Comparison of ENCODE assay signal across 22 cellular contexts in genomic region chr20:12829121-12829520, GRCh38.
"Had no signal": no experiment of that assay in that cellular context is flagged by ENCODE, and none has a peak within 500 bp of the region (broad histone marks: within the 10 kb centered on the region; RNA-seq: fewer than 3 reads in every experiment).

No MANE protein-coding gene starts in this region.

- ATAC-seq: naive thymus-derived CD4-positive, alpha-beta T cell; natural killer cell treated with Interleukin-12 subunit alpha and Interleukin-12 subunit beta and Interleukin-15 and Interleukin-18, amount 100 ng/mL, for 72 hours; right cardiac atrium; sciatic nerve; stimulated activated naive B cell treated with anti-CD40 and anti-IgM and Interleukin-4, amounts not matched to agents 10 μg/mL and 1 μg/mL and 100 μg/mL, for 72 hours; stimulated activated naive CD8-positive, alpha-beta T cell treated with anti-CD3 and anti-CD28 coated beads, Interleukin-15, Interleukin-2, amounts not matched to agents 100 U/mL and 50 U/mL, for 24 hours had no signal

- DNase-seq: hypothalamus; immature natural killer cell; islet precursor cell; left ventricle myocardium inferior; mesendoderm; naive thymus-derived CD4-positive, alpha-beta T cell; ovary; retina; right cardiac atrium; stimulated activated CD4-positive, alpha-beta T cell treated with anti-CD3 and anti-CD28 coated beads, Interleukin-12 subunit alpha, Interleukin-12 subunit beta, amount 100 ng/mL, for 4 hours; stimulated activated CD4-positive, alpha-beta T cell treated with anti-CD3 and anti-CD28 coated beads, Interleukin-15, amount 100 ng/mL, for 24 hours; stimulated activated CD4-positive, alpha-beta T cell treated with anti-CD3 and anti-CD28 coated beads, Interleukin-2, amount 100 ng/mL, for 24 hours; stimulated activated CD4-positive, alpha-beta T cell treated with anti-CD3 and anti-CD28 coated beads, Interleukin-4, amount 100 ng/mL, for 1 hour; stimulated activated naive B cell treated with anti-CD40 and anti-IgM and Interleukin-4, amounts not matched to agents 10 μg/mL and 1 μg/mL and 100 μg/mL, for 72 hours; stimulated activated naive CD8-positive, alpha-beta T cell treated with anti-CD3 and anti-CD28 coated beads, Interleukin-15, Interleukin-2, amounts not matched to agents 100 U/mL and 50 U/mL, for 24 hours; stomach; testis; thyroid gland; transverse colon; upper lobe of left lung had no signal
